In the genomic region with DNA sequence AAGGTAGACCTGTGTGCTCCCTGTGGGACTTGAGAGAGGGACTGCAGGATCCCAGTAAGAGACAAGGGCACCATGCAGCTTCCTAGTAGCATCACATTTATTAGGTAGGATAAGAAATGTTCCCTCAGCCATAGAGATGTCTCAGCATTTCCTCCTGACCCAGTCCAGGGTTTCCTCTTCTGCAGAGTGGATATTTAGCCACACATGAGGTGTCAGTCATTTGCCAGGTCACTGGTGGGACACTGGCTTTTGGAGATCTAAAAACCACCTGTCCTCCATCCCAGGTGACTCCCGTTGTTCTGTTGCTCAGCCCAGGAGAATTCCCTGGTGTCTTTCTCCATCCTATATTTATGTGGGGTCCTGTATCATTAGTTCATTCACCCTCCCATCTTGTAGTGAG, we compare ENCODE assay signal across 10 cellular contexts.
DNase-seq lines count a peak whose midpoint lies in the region; ATAC-seq, FAIRE-seq and TF ChIP-seq lines count a peak whose summit lies in the region.
"Had no signal": no experiment of that assay in that cellular context is flagged by ENCODE, and none has a peak within 500 bp of the region (broad histone marks: within the 10 kb centered on the region; RNA-seq: fewer than 3 reads in every experiment).

No MANE protein-coding gene starts in this region.

- H3K4me3 ChIP-seq in hepatocyte: no peak overlapping the region
- no peak overlapping the region for H3K4me3 ChIP-seq in sigmoid colon

- no peak overlapping the region for H2AFZ ChIP-seq in hepatocyte

- H3K4me1 ChIP-seq in hepatocyte (ENCODE audit: insufficient read depth) (peaks cover 67% of the 10 kb centered on the region), sigmoid colon (peaks cover 0 to 96% (median 95%) of the 10 kb centered on the region in 4 donors)

- ATAC-seq in stimulated activated naive CD8-positive, alpha-beta T cell treated with anti-CD3 and anti-CD28 coated beads, Interleukin-15, amount 100 ng/mL, for 72 hours: no peak
- no peak for ATAC-seq in stimulated activated naive CD8-positive, alpha-beta T cell treated with anti-CD3 and anti-CD28 coated beads, Interleukin-15, Interleukin-2, amounts not matched to agents 100 U/mL and 50 U/mL, for 24 hours
- ATAC-seq in HG02981 (IDR thresholded peaks at IDR 0.05; ENCODE audit: unreplicated experiment) (no peak), HG02938 (IDR thresholded peaks at IDR 0.05; ENCODE audit: unreplicated experiment) (no peak)

- no peaks in the 10 kb centered on the region for H3K9me3 Mint-ChIP-seq in stimulated activated naive CD8-positive, alpha-beta T cell treated with anti-CD3 and anti-CD28 coated beads, Interleukin-15, amount 100 ng/mL, for 72 hours

- no peaks in the 10 kb centered on the region for H3K9me2 ChIP-seq in hepatocyte (replicated peaks; ENCODE audit: insufficient read depth)

- H4K20me1 ChIP-seq in hepatocyte (ENCODE audit: insufficient read depth, poor library complexity, severe bottlenecking): no peaks in the 10 kb centered on the region

- peaks cover 52% of the 10 kb centered on the region for H3K79me2 ChIP-seq in hepatocyte

- no peak overlapping the region for H3K4me3 Mint-ChIP-seq in stimulated activated naive CD8-positive, alpha-beta T cell treated with anti-CD3 and anti-CD28 coated beads, Interleukin-15, amount 100 ng/mL, for 72 hours

- TF ChIP-seq CTCF in hepatocyte (IDR thresholded peaks at IDR 0.05; ENCODE audit: poor library complexity) (no peak), sigmoid colon (IDR thresholded peaks at IDR 0.05) (no peak)

- intact Hi-C loops in sigmoid colon (cut with DNase I): loop anchor here (1.0 to 2.0 kb wide), 4 partner anchors 14 to 128 kb away; no protein-coding TSS in a partner anchor

- peak overlapping the region; percentile 62 for H3K4me2 ChIP-seq in hepatocyte

- no peak for DNase-seq in stimulated activated naive CD8-positive, alpha-beta T cell treated with anti-CD3 and anti-CD28 coated beads, Interleukin-15, amount 100 ng/mL, for 72 hours
- no peak for DNase-seq in stimulated activated naive CD8-positive, alpha-beta T cell treated with anti-CD3 and anti-CD28 coated beads, Interleukin-15, Interleukin-2, amounts not matched to agents 100 U/mL and 50 U/mL, for 24 hours
- DNase-seq in hepatocyte (ENCODE audit: low spot score) (no peak), sigmoid colon (no peak), cerebellar cortex (ENCODE audit: low spot score) (no peak), RCC 7860 (ENCODE audit: low spot score) (no peak)
- DNase-seq: NCI-H2107 had no signal

- peak overlapping the region; percentile 91 for H3K27ac ChIP-seq in hepatocyte
- peak overlapping the region; percentile 94 to 99 (median 97) for H3K27ac ChIP-seq in sigmoid colon

- TF ChIP-seq EP300 in sigmoid colon (IDR thresholded peaks at IDR 0.05): no peak

- no peak for FAIRE-seq in RCC 7860 (lab: Jason Lieb, UNC)
- FAIRE-seq: H1 had no signal

- no peaks in the 10 kb centered on the region for H3K27me3 ChIP-seq in hepatocyte
- no peaks in the 10 kb centered on the region for H3K27me3 ChIP-seq in sigmoid colon

- H3K9me3 ChIP-seq in hepatocyte (ENCODE audit: low read depth): no peaks in the 10 kb centered on the region
- no peaks in the 10 kb centered on the region for H3K9me3 ChIP-seq in sigmoid colon

- H3K36me3 ChIP-seq in hepatocyte (replicated peaks; ENCODE audit: insufficient read depth, low read depth) (no peaks in the 10 kb centered on the region), sigmoid colon (no peaks in the 10 kb centered on the region)

- WGBS in hepatocyte (ENCODE audit: low lambda C conversion rate, missing lambda C conversion rate): 95% methylated on average over 1 of the region's 1 CpG
- 70 to 87% methylated on average over 1 of the region's 1 CpG for WGBS in sigmoid colon, 2 donors

- H3K27me3 Mint-ChIP-seq in stimulated activated naive CD8-positive, alpha-beta T cell treated with anti-CD3 and anti-CD28 coated beads, Interleukin-15, amount 100 ng/mL, for 72 hours: no peaks in the 10 kb centered on the region

- no peak for TF ChIP-seq POLR2A in sigmoid colon (IDR thresholded peaks at IDR 0.05)

- peaks cover 71% of the 10 kb centered on the region for H3K4me1 Mint-ChIP-seq in stimulated activated naive CD8-positive, alpha-beta T cell treated with anti-CD3 and anti-CD28 coated beads, Interleukin-15, amount 100 ng/mL, for 72 hours

- peak overlapping the region; percentile 26 to 61 for H3K27ac Mint-ChIP-seq in stimulated activated naive CD8-positive, alpha-beta T cell treated with anti-CD3 and anti-CD28 coated beads, Interleukin-15, amount 100 ng/mL, for 72 hours
